13 cellular contexts compared by ENCODE assay signal in the genomic region with DNA sequence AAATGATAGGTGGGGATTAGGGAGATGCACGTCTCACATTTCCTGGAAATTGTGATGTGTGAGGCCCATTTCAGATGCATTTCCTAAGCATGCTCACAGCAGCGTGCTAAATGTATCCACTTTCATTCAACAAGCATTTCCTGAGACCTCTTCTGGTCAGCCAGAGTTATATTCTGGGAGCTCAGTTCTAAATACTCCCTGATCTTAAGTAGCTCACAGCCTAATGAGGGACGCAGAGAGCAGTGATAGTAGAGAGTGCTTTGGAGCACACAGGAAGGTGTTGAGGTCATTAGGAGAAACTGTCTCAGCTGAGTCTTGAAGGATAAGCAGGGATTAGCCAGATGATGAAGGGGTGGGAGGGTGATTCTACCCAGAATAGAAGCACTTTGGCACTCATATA. TPM values are rescaled to one million over a fixed set of nuclear protein-coding genes. Genes with fewer than 3 reads are reported as not detected.
DNase-seq lines count a peak whose midpoint lies in the region; ATAC-seq and TF ChIP-seq lines count a peak whose summit lies in the region.
"Had no signal": no experiment of that assay in that cellular context is flagged by ENCODE, and none has a peak within 500 bp of the region (broad histone marks: within the 10 kb centered on the region; RNA-seq: fewer than 3 reads in every experiment).

No MANE protein-coding gene starts in this region.

- in situ Hi-C loops in Panc1 (cut with HindIII; ENCODE audit: low pct_unique_long_range_greater_than_20kb, low sequenced_read_pairs), result no loop called here

- no peak; the same call in 1 of the 2 replicates for ATAC-seq in Panc1
- no peak for ATAC-seq in GM18867 (IDR thresholded peaks at IDR 0.05; ENCODE audit: unreplicated experiment)
- ATAC-seq in HG02870 (IDR thresholded peaks at IDR 0.05; ENCODE audit: unreplicated experiment), result no peak
- no peak for ATAC-seq in GM19397 (IDR thresholded peaks at IDR 0.05; ENCODE audit: unreplicated experiment)
- ATAC-seq: activated naive CD4-positive, alpha-beta T cell treated with anti-CD3 and anti-CD28 coated beads, Interleukin-2, amount 50 U/mL, for 72 hours had no signal

- intact Hi-C loops in Panc1 (cut with micrococcal nuclease; ENCODE audit: unreplicated experiment), result no loop called here

- CTCF ChIA-PET in Panc1 (lab: Charles Lee), result no interaction called here

- peak; percentile 46 for DNase-seq in NCI-H2171 treated with DMSO at 0.1 percent for 48 hours (lab: John Stamatoyannopoulos, UW)
- no peak for DNase-seq in NCI-H2171 (lab: John Stamatoyannopoulos, UW)
- no peak for DNase-seq in Panc1 (ENCODE audit: low read depth, low spot score)
- peak; percentile 45 for DNase-seq in fibroblast of mammary gland (ENCODE audit: low read depth)
- DNase-seq in renal cortical epithelial cell (ENCODE audit: low read depth), result peak; percentile 14
- DNase-seq: activated CD4-positive, alpha-beta memory T cell treated with anti-CD3 and anti-CD28 coated beads, Interleukin-2, amount 10 ng/mL, durations not matched to agents 7 days and 5 days; KBM-7; NCI-H226; SW 1271 had no signal

- TF ChIP-seq CTCF in Panc1 (IDR thresholded peaks at IDR 0.05) (peak; percentile 11; the same call in 1 of the 2 replicates), fibroblast of mammary gland (conservative IDR thresholded peaks at IDR 0.05; ENCODE audit: control insufficient read depth, insufficient read depth, low read depth, low read length) (no peak)

- POLR2A ChIA-PET in Panc1 (lab: Charles Lee), result no interaction called here

- H3K27me3 ChIP-seq in Panc1 (ENCODE audit: control insufficient read depth, insufficient read depth, low read length), result no peaks in the 10 kb centered on the region

- no peaks in the 10 kb centered on the region for H3K36me3 ChIP-seq in Panc1 (ENCODE audit: control insufficient read depth, insufficient read depth, low read length)

- H3K27ac ChIP-seq in Panc1 (ENCODE audit: low read length), result no peak overlapping the region

- no peaks in the 10 kb centered on the region for H3K9me3 ChIP-seq in Panc1 (ENCODE audit: control insufficient read depth, insufficient read depth, low read depth, low read length)

- no TSS peak for BruUV-seq in Panc1 (replicated peaks; lab: Mats Ljungman, UMichigan)

- H3K4me1 ChIP-seq in Panc1 (ENCODE audit: control insufficient read depth, insufficient read depth, low read length), result no peaks in the 10 kb centered on the region

- no peak overlapping the region for H3K4me3 ChIP-seq in Panc1 (ENCODE audit: low read depth in 2 of 2, low read length in 2 of 2)
- no peak overlapping the region for H3K4me3 ChIP-seq in fibroblast of mammary gland (ENCODE audit: control insufficient read depth, low read depth, low read length)

RNA-seq across cellular contexts. Expression of a gene that starts 46.2 kb away (rescaled TPM):
- 5.1 TPM for total RNA-seq in Panc1 (2021; ENCODE audit: unreplicated experiment)
- 1.2 TPM for polyA plus RNA-seq in Panc1 (2012; ENCODE audit: insufficient read length)
- total RNA-seq in renal cortical epithelial cell, result 9.4 and 12.1 TPM in 2 replicates

Comparison
In these comparisons a context has a peak if more than half of its experiments do, and no peak if none do; other contexts are left out.
1. DNase-seq: peak in NCI-H2171 treated with DMSO at 0.1 percent for 48 hours (single experiment), fibroblast of mammary gland (single experiment) and renal cortical epithelial cell (single experiment); none in NCI-H2171 (single experiment) and Panc1 (single experiment).